In the genomic region with DNA sequence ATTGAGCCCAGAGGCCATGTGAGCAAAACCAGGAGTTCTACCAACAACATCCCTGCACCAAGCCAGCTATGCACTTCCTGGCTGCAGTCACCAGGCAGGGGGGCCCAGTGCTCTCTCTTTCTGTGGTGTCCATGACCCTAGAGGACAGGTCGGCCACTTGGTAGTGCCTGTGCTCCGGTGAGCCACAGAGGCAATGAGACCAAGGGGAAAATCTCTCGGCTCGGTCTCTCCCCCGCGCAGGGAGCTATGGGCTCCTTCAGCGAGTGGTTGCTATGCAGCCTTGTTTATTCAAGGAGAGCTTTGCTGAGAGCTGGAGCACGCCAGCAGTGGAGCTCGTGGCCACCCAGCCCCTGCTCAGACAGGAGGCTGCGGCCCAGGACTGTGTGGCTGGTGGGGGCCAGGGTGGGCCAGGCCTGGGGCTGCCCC, we compare ENCODE assay signal across 12 cellular contexts. TPM values are rescaled to one million over a fixed set of nuclear protein-coding genes. Genes with fewer than 3 reads are reported as not detected.
DNase-seq lines count a peak whose midpoint lies in the region; FAIRE-seq and TF ChIP-seq lines count a peak whose summit lies in the region.
"Had no signal": no experiment of that assay in that cellular context is flagged by ENCODE, and none has a peak within 500 bp of the region (broad histone marks: within the 10 kb centered on the region; RNA-seq: fewer than 3 reads in every experiment).

A gene (plus strand): TSS at position 283 of the 426 bp plus-strand sequence. CDS start 13,537 bp downstream, outside the sequence.

- H3K27me3 Mint-ChIP-seq in neural progenitor cell (ENCODE audit: insufficient read depth, low read depth) (peaks cover 8% of the 10 kb centered on the region), endodermal cell (ENCODE audit: insufficient read depth) (no peaks in the 10 kb centered on the region)
- H3K27me3 Mint-ChIP-seq: stimulated activated naive CD8-positive, alpha-beta T cell treated with anti-CD3 and anti-CD28 coated beads, Interleukin-15, Interleukin-2, amounts not matched to agents 100 ng/mL and 50 ng/mL, for 24 hours had no signal

- no peaks in the 10 kb centered on the region for H3K36me3 ChIP-seq in neural progenitor cell
- no peaks in the 10 kb centered on the region for H3K36me3 ChIP-seq in endodermal cell (ENCODE audit: control insufficient read depth, insufficient read depth, low read length)

- 61 to 84% methylated on average over 10 of the region's 10 CpGs for WGBS in endodermal cell (ENCODE audit: insufficient coverage in 1 of 2, insufficient read length in 1 of 2), 2 experiments

- DNase-seq in C1 segment of cervical spinal cord (lab: John Stamatoyannopoulos, UW) (peak in 8 of 14 donors; percentile 31 to 60 (median 44)), NCI-H226 (peak; percentile 17), fibroblast of pulmonary artery (ENCODE audit: low read depth) (peak; percentile 22), neural progenitor cell (ENCODE audit: low spot score) (peak; percentile 39), endodermal cell (no peak), urothelium cell line (ENCODE audit: low spot score) (no peak), EL (no peak)
- no peak for DNase-seq in central memory CD4-positive, alpha-beta T cell
- DNase-seq: activated naive CD4-positive, alpha-beta T cell treated with anti-CD3 and anti-CD28 coated beads, Interleukin-2, amount 50 U/mL, for 16 hours had no signal

- H3K36me3 Mint-ChIP-seq in neural progenitor cell (no peaks in the 10 kb centered on the region), endodermal cell (ENCODE audit: low read depth) (no peaks in the 10 kb centered on the region)

- H3K9me3 ChIP-seq in neural progenitor cell (ENCODE audit: low read depth) (no peaks in the 10 kb centered on the region), endodermal cell (ENCODE audit: control insufficient read depth, low read length) (no peaks in the 10 kb centered on the region)

- H3K4me3 Mint-ChIP-seq in neural progenitor cell (peak within 1 kb of the TSS; percentile 46), endodermal cell (no peak within 1 kb of the TSS)
- H3K4me3 Mint-ChIP-seq: stimulated activated naive CD8-positive, alpha-beta T cell treated with anti-CD3 and anti-CD28 coated beads, Interleukin-15, Interleukin-2, amounts not matched to agents 100 ng/mL and 50 ng/mL, for 24 hours had no signal

- H3K9ac ChIP-seq in neural progenitor cell (no peak within 1 kb of the TSS), endodermal cell (ENCODE audit: extremely low read depth, low read length, poor library complexity, severe bottlenecking) (no peak within 1 kb of the TSS)

- no peak for FAIRE-seq in urothelium cell line (lab: Jason Lieb, UNC)
- FAIRE-seq: G401.6 had no signal

- H3K27ac Mint-ChIP-seq in neural progenitor cell (peak within 1 kb of the TSS; percentile 63), endodermal cell (no peak within 1 kb of the TSS)
- H3K27ac Mint-ChIP-seq: stimulated activated naive CD8-positive, alpha-beta T cell treated with anti-CD3 and anti-CD28 coated beads, Interleukin-15, Interleukin-2, amounts not matched to agents 100 ng/mL and 50 ng/mL, for 24 hours had no signal

- no peak within 1 kb of the TSS for H2AFZ ChIP-seq in neural progenitor cell (replicated peaks)

- no peak within 1 kb of the TSS for H3K4me3 ChIP-seq in fibroblast of pulmonary artery (replicated peaks; ENCODE audit: low read depth, low read length)
- H3K4me3 ChIP-seq in neural progenitor cell = no peak within 1 kb of the TSS
- H3K4me3 ChIP-seq in endodermal cell (ENCODE audit: low read length) = no peak within 1 kb of the TSS

- H3K27ac ChIP-seq in neural progenitor cell (no peak within 1 kb of the TSS), endodermal cell (ENCODE audit: low read depth, low read length) (no peak within 1 kb of the TSS)

- H3K4me1 Mint-ChIP-seq in neural progenitor cell (peaks cover 26% of the 10 kb centered on the region), endodermal cell (peaks cover 14% of the 10 kb centered on the region)

- no peaks in the 10 kb centered on the region for H3F3A ChIP-seq in neural progenitor cell (ENCODE audit: low read depth)

- peak within 1 kb of the TSS; percentile 11 for H3K4me2 ChIP-seq in neural progenitor cell

- no peaks in the 10 kb centered on the region for H3K79me2 ChIP-seq in neural progenitor cell (ENCODE audit: low read depth)

- no peaks in the 10 kb centered on the region for H3K27me3 ChIP-seq in neural progenitor cell
- no peaks in the 10 kb centered on the region for H3K27me3 ChIP-seq in endodermal cell (ENCODE audit: control insufficient read depth, insufficient read depth, low read length, poor library complexity, severe bottlenecking)

- H3K9me3 Mint-ChIP-seq in neural progenitor cell (no peaks in the 10 kb centered on the region), endodermal cell (peaks cover 2% of the 10 kb centered on the region)
- H3K9me3 Mint-ChIP-seq: stimulated activated naive CD8-positive, alpha-beta T cell treated with anti-CD3 and anti-CD28 coated beads, Interleukin-15, Interleukin-2, amounts not matched to agents 100 ng/mL and 50 ng/mL, for 24 hours had no signal

- TF ChIP-seq CTCF in fibroblast of pulmonary artery (IDR thresholded peaks at IDR 0.05; ENCODE audit: low read length, missing control alignments) (no peak), neural progenitor cell (IDR thresholded peaks at IDR 0.05) (no peak), endodermal cell (conservative IDR thresholded peaks at IDR 0.05) (no peak)

- no peaks in the 10 kb centered on the region for H4K20me1 ChIP-seq in neural progenitor cell (ENCODE audit: low read depth)

- peaks cover 9% of the 10 kb centered on the region for H3K4me1 ChIP-seq in neural progenitor cell
- peaks cover 4% of the 10 kb centered on the region for H3K4me1 ChIP-seq in endodermal cell (ENCODE audit: control insufficient read depth, insufficient read depth, low read length)

RNA-seq across cellular contexts. Expression of the gene that starts here (rescaled TPM):
- 0.04 and 0.62 TPM in 2 replicates for total RNA-seq in neural progenitor cell (ENCODE audit: low replicate concordance)
- 1 to 10 TPM in 1 of 2 donors, under 1 TPM in 1; 0.86 to 4.2 TPM for total RNA-seq in endodermal cell
- 0.43 TPM for polyA plus RNA-seq in endodermal cell (2013, experiment 1 of 2)
- polyA plus RNA-seq in endodermal cell (2013, experiment 2 of 2) = 0.50 TPM
- total RNA-seq: glomerular endothelial cell had no signal

Comparison
In these comparisons a context has a peak if more than half of its experiments do, and no peak if none do; other contexts are left out.
1. Peak in DNase-seq and H3K4me2 ChIP-seq in neural progenitor cell; RNA of the gene not detected or under 1 TPM.
2. DNase-seq: peak in C1 segment of cervical spinal cord (8 of 14), NCI-H226 (single experiment) and fibroblast of pulmonary artery (single experiment); none in endodermal cell (single experiment), urothelium cell line (single experiment), central memory CD4-positive, alpha-beta T cell (single experiment) and EL (single experiment).